Comparison of ENCODE assay signal across 12 cellular contexts in the genomic region with DNA sequence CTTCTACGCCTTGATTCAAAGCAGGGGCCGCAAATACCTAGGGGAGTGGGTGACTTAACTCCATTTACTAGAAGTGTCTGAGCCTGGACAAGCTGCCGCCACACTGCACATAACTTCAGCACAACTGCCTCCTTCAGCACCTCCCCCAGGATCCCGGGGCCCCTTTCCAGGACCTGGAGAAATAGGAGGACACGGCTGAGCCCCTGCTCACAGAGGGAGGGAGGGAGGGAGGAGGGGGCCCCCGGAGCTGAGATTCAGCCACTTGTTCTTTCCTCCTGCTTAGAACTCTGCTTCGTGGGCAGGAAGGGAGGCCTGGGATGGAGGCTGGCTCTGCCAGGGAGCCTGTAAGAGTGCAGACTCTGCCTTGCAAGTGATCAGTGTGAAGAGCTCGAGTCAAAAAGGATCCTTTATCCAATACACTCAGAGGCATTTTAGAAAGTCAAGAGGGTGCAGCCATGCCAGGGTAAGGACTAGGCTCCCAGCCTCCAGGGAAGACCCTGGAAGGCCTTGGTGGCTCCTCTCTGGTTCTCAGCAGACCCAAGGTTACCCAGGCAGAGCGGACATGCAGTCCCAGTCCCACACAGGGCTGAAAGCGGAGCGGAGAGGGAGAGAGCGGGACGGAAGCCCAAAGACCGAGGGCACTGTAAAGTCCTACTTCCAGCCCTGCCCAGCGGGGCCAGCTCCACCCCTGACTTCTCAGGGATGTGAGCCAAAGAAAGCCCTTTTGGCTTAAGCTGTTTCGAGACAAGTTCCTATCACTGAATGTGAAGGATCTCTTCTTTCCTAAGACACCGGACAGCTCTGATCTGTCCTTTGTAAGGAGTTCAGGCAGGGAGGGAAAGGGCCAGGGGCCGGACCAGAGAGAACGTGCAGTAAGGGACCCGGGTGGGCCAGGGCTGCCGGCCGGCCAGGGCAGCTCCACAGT. TPM values are rescaled to one million over a fixed set of nuclear protein-coding genes. Genes with fewer than 3 reads are reported as not detected.
DNase-seq lines count a peak whose midpoint lies in the region; ATAC-seq, FAIRE-seq and TF ChIP-seq lines count a peak whose summit lies in the region.
"Had no signal": no experiment of that assay in that cellular context is flagged by ENCODE, and none has a peak within 500 bp of the region (broad histone marks: within the 10 kb centered on the region; RNA-seq: fewer than 3 reads in every experiment).

No MANE protein-coding gene starts in this region.

- H3K9ac ChIP-seq in HUES48 (ENCODE audit: low read depth, low read length) (no peak overlapping the region), HepG2 (ENCODE audit: insufficient read depth, low read depth, low read length) (peak overlapping the region; percentile 65)

- DNase-seq in dorsolateral prefrontal cortex = peak in 1 of 10 donors; percentile 18
- no peak for DNase-seq in HepG2 (ENCODE audit: low spot score)
- DNase-seq in small intestine = no peak
- DNase-seq in GM10248 (ENCODE audit: extremely low spot score) = no peak
- no peak for DNase-seq in activated T-cell treated with anti-CD3 and anti-CD28 coated beads, Interleukin-2, amount 50 U/mL, for 4 hours
- no peak for DNase-seq in glomerular visceral epithelial cell (ENCODE audit: extremely low spot score)
- DNase-seq: DND-41, NCI-H345 had no signal

- no TSS peak for BruUV-seq in HepG2 (replicated peaks; lab: Mats Ljungman, UMichigan)

- CTCF ChIA-PET in HepG2 (lab: Yijun Ruan, JAX; ENCODE audit: low intra/inter-chr PET ratio, low total read pairs) = no interaction called here
- CTCF ChIA-PET in GM10248 (lab: Yijun Ruan, JAX) = interaction anchor here (0.7 to 1.1 kb wide), 4 partner anchors 10 to 25 kb away, joined by 3 read pairs; no protein-coding TSS in a partner anchor

- H3K36me3 Mint-ChIP-seq in activated T-cell treated with anti-CD3 and anti-CD28 coated beads, Interleukin-2, amount 50 U/mL, for 4 hours (ENCODE audit: insufficient read depth) = no peaks in the 10 kb centered on the region

- H3K27me3 ChIP-seq in HUES48 (ENCODE audit: control insufficient read depth, insufficient read depth, low read length) (no peaks in the 10 kb centered on the region), dorsolateral prefrontal cortex (peaks cover 0 to 8% (median 0%) of the 10 kb centered on the region in 45 donors), HepG2 (ENCODE audit: control insufficient read depth in 1 of 2, insufficient read depth in 2 of 2, low read length in 2 of 2) (peaks cover 0 to 1% of the 10 kb centered on the region in 2 experiments; a peak in 2 of 5 replicates), small intestine (ENCODE audit: control insufficient read depth in 2 of 2, insufficient read depth in 2 of 2, low read length in 2 of 2) (peaks cover 0 to 3% of the 10 kb centered on the region in 2 donors)

- in situ Hi-C loops in HepG2 (cut with HindIII; ENCODE audit: extremely low pct_ligation_motif_present, low pct_unique_long_range_greater_than_20kb) = loop anchor here (5.0 kb wide), 1 partner anchor 78 kb away; no protein-coding TSS in a partner anchor

- 29% methylated on average over 20 of the region's 22 CpGs for whole genome bisulfite sequencing in HepG2 (ENCODE audit: low lambda C conversion rate)
- 65 to 70% (median 69%) methylated on average over 21 to 22 of the region's 22 CpGs for WGBS in small intestine, 3 donors

- H3K4me3 Mint-ChIP-seq in activated T-cell treated with anti-CD3 and anti-CD28 coated beads, Interleukin-2, amount 50 U/mL, for 4 hours = no peak overlapping the region
- H3K4me3 Mint-ChIP-seq: stimulated activated naive CD8-positive, alpha-beta T cell treated with anti-CD3 and anti-CD28 coated beads, Interleukin-15, Interleukin-2, amounts not matched to agents 100 ng/mL and 50 ng/mL, for 24 hours had no signal

- H3K79me2 ChIP-seq in HepG2 (ENCODE audit: insufficient read depth, low read length) = no peaks in the 10 kb centered on the region

- no peak; a peak in 1 of 4 replicates for TF ChIP-seq POLR2A in HepG2 (IDR thresholded peaks at IDR 0.05; ENCODE audit: insufficient read depth in 1 of 2, low read depth in 2 of 2, low read length in 2 of 2)

- TF ChIP-seq RAD21 in HepG2 (CRISPR knock-in tag; IDR thresholded peaks at IDR 0.05) = no peak

- H3K4me3 ChIP-seq in HUES48 (ENCODE audit: low read depth, low read length) (peak overlapping the region; percentile 43; the same call in 1 of the 2 replicates), dorsolateral prefrontal cortex (peak overlapping the region in 47 of 59 donors; percentile 19 to 65 (median 49)), HepG2 (replicated peaks in 1 of 3; ENCODE audit: insufficient read depth in 1 of 3, low read depth in 2 of 3, low read length in 3 of 3) (peak overlapping the region; percentile 58 to 72 (median 63)), small intestine (ENCODE audit: low read depth in 1 of 2, low read length in 2 of 2) (no peak overlapping the region)

- no peaks in the 10 kb centered on the region for H4K20me1 ChIP-seq in HepG2 (ENCODE audit: insufficient read depth, low read length)

- TF ChIP-seq EP300 in HepG2 (IDR thresholded peaks at IDR 0.05; ENCODE audit: low read depth in 2 of 2, low read length in 2 of 2) (no peak), HepG2 (CRISPR knock-in tag; IDR thresholded peaks at IDR 0.05; ENCODE audit: borderline replicate concordance) (no peak)

- FAIRE-seq in HepG2 (lab: Jason Lieb, UNC) (no peak), small intestine (lab: Jason Lieb, UNC) (no peak)

- H3K9me3 Mint-ChIP-seq in activated T-cell treated with anti-CD3 and anti-CD28 coated beads, Interleukin-2, amount 50 U/mL, for 4 hours = no peaks in the 10 kb centered on the region
- H3K9me3 Mint-ChIP-seq: stimulated activated naive CD8-positive, alpha-beta T cell treated with anti-CD3 and anti-CD28 coated beads, Interleukin-15, Interleukin-2, amounts not matched to agents 100 ng/mL and 50 ng/mL, for 24 hours had no signal

- H3K9me3 ChIP-seq in HUES48 (ENCODE audit: control insufficient read depth, insufficient read depth, low read length) (no peaks in the 10 kb centered on the region), HepG2 (ENCODE audit: low read length) (no peaks in the 10 kb centered on the region), small intestine (ENCODE audit: control insufficient read depth, low read depth) (no peaks in the 10 kb centered on the region)

- H3K27ac ChIP-seq in HUES48 (ENCODE audit: low read depth, low read length) (no peak overlapping the region), dorsolateral prefrontal cortex (peak overlapping the region in 54 of 59 donors; percentile 3 to 91 (median 74)), HepG2 (ENCODE audit: extremely low read length, insufficient read depth, low read length) (peak overlapping the region; percentile 33), small intestine (ENCODE audit: low read depth in 1 of 2, low read length in 1 of 2) (peak overlapping the region; percentile 5 to 85)
- H3K27ac ChIP-seq: VCaP had no signal

- intact Hi-C loops in dorsolateral prefrontal cortex (cut with DNase I) (loop anchor here in 1 of 2 donors (10.0 kb wide), 1 partner anchor 85 kb away; no protein-coding TSS in a partner anchor), HepG2 (cut with micrococcal nuclease; ENCODE audit: unreplicated experiment) (loop anchor here (5.0 kb wide), 1 partner anchor 133 kb away; a partner anchor contains a TSS)

- H3K36me3 ChIP-seq in HUES48 (ENCODE audit: control insufficient read depth, insufficient read depth, low read length) (no peaks in the 10 kb centered on the region), HepG2 (replicated peaks in 1 of 2; ENCODE audit: control insufficient read depth in 1 of 2, insufficient read depth in 2 of 2, low read length in 2 of 2) (no peaks in the 10 kb centered on the region), small intestine (ENCODE audit: control insufficient read depth in 2 of 2, insufficient read depth in 2 of 2, low read length in 2 of 2) (no peaks in the 10 kb centered on the region)

- TF ChIP-seq CTCF in dorsolateral prefrontal cortex (IDR thresholded peaks at IDR 0.05 in 54 of 56, conservative IDR thresholded peaks at IDR 0.05 in 2 of 56; ENCODE audit: low read depth in 1 of 56, partially characterized antibody in 56 of 56) (no peak), HepG2 (CRISPR knock-in tag; IDR thresholded peaks at IDR 0.05) (no peak), GM10248 (IDR thresholded peaks at IDR 0.05; ENCODE audit: control extremely low read depth, extremely low read depth, low read depth, missing control alignments) (no peak)

- peak overlapping the region; percentile 91 for H2AFZ ChIP-seq in HepG2 (ENCODE audit: low read length)

- peaks cover 29% of the 10 kb centered on the region for H3K27me3 Mint-ChIP-seq in activated T-cell treated with anti-CD3 and anti-CD28 coated beads, Interleukin-2, amount 50 U/mL, for 4 hours (ENCODE audit: low read depth)

- H3K4me1 ChIP-seq in HUES48 (ENCODE audit: control insufficient read depth, insufficient read depth, low read length) (peaks cover 11% of the 10 kb centered on the region), HepG2 (ENCODE audit: insufficient read depth, low read length) (peaks cover 68% of the 10 kb centered on the region), small intestine (ENCODE audit: control insufficient read depth in 2 of 2, insufficient read depth in 1 of 2, low read depth in 1 of 2, low read length in 1 of 2) (no peaks in the 10 kb centered on the region)

- peak; percentile 71 for ATAC-seq in HepG2
- no peak for ATAC-seq in activated T-cell treated with anti-CD3 and anti-CD28 coated beads, Interleukin-2, amount 50 U/mL, for 4 hours
- no peak for ATAC-seq in HG03460 (IDR thresholded peaks at IDR 0.05; ENCODE audit: unreplicated experiment)

- H3K4me2 ChIP-seq in HepG2 (ENCODE audit: low read depth, low read length) = peak overlapping the region; percentile 92

- POLR2A ChIA-PET in HepG2 (lab: Yijun Ruan, JAX) (interaction anchor here (0.6 to 1.6 kb wide), 6 partner anchors 9 to 275 kb away, joined by 3 to 7 read pairs (median 4); a partner anchor contains a TSS), GM10248 (lab: Yijun Ruan, JAX) (no interaction called here)

- no peaks in the 10 kb centered on the region for H3K4me1 Mint-ChIP-seq in activated T-cell treated with anti-CD3 and anti-CD28 coated beads, Interleukin-2, amount 50 U/mL, for 4 hours (ENCODE audit: low read depth)

RNA-seq across cellular contexts. Expression of a gene that starts 8.6 kb away (rescaled TPM):
- total RNA-seq in dorsolateral prefrontal cortex (10 to 100 TPM; 18.3 to 77.0 (median 52.4) TPM), HepG2 (2016; rRNA removed; fragmentation: Illumina TruSeq; extraction: Trizol) (12.8 and 14.5 TPM in 2 replicates)
- total RNA-seq in HepG2 (2016; cell fraction: cytosol; rRNA removed; fragmentation: Illumina TruSeq; extraction: Trizol; ENCODE audit: low read depth) = 5.3 and 5.6 TPM in 2 replicates
- total RNA-seq in HepG2 (2016; cell fraction: insoluble cytoplasmic fraction; rRNA removed; fragmentation: Illumina TruSeq; extraction: Trizol) = 10.9 and 12.6 TPM in 2 replicates
- total RNA-seq in HepG2 (2016; cell fraction: membrane; rRNA removed; fragmentation: Illumina TruSeq; extraction: Trizol) = 4.9 and 6.6 TPM in 2 replicates
- total RNA-seq in HepG2 (2016; cell fraction: nucleus; rRNA removed; fragmentation: Illumina TruSeq; extraction: Trizol) = 17.4 and 18.3 TPM in 2 replicates
- polyA plus RNA-seq in HepG2 (2011; rRNA removed) (7.0 and 9.1 TPM in 2 replicates), small intestine (1 to 10 TPM in 2 of 3 donors, under 1 TPM in 1; 0.67 to 4.5 (median 2.4) TPM)
- 5.7 and 7.4 TPM in 2 replicates for polyA plus RNA-seq in HepG2 (2011; cell fraction: cytosol; rRNA removed)
- 11.9 and 14.3 TPM in 2 replicates for polyA plus RNA-seq in HepG2 (2011; cell fraction: nucleus; rRNA removed)
- polyA plus RNA-seq in HepG2 (2012) = 5.8 and 6.7 TPM in 2 replicates
- polyA plus RNA-seq in HepG2 (2016; cell fraction: cytosol; fragmentation: Illumina TruSeq; extraction: Trizol; ENCODE audit: low read depth) = 1.2 and 1.3 TPM in 2 replicates
- polyA plus RNA-seq in HepG2 (2016; cell fraction: insoluble cytoplasmic fraction; fragmentation: Illumina TruSeq; extraction: Trizol; ENCODE audit: low read depth) = 8.7 and 10.7 TPM in 2 replicates
- 1.9 and 3.0 TPM in 2 replicates for polyA plus RNA-seq in HepG2 (2016; cell fraction: membrane; fragmentation: Illumina TruSeq; extraction: Trizol; ENCODE audit: low read depth)
- 10.3 and 16.0 TPM in 2 replicates for polyA plus RNA-seq in HepG2 (2016; cell fraction: nucleus; fragmentation: Illumina TruSeq; extraction: Trizol; ENCODE audit: insufficient read depth, low read depth)
- 27.1 and 32.1 TPM in 2 replicates for polyA minus RNA-seq in HepG2 (2011; rRNA and poly(A)+ RNA removed; ENCODE audit: low replicate concordance)
- polyA minus RNA-seq in HepG2 (2011; cell fraction: cytosol; rRNA and poly(A)+ RNA removed) = 5.9 and 7.2 TPM in 2 replicates
- 29.2 and 35.8 TPM in 2 replicates for polyA minus RNA-seq in HepG2 (2011; cell fraction: nucleus; rRNA and poly(A)+ RNA removed)
- 1 to 10 TPM; 3.3 to 6.4 (median 5.9) TPM for total RNA-seq in activated T-cell treated with anti-CD3 and anti-CD28 coated beads, Interleukin-2, amount 50 U/mL, for 4 hours

Comparison
In these comparisons a context has a peak if more than half of its experiments do, and no peak if none do; other contexts are left out.
1. H3K4me3 ChIP-seq: peak in HUES48 (single experiment), dorsolateral prefrontal cortex (47 of 59) and HepG2 (3 of 3); none in small intestine (0 of 2).